Comparison of ENCODE assay signal across 18 cellular contexts in the genomic region with DNA sequence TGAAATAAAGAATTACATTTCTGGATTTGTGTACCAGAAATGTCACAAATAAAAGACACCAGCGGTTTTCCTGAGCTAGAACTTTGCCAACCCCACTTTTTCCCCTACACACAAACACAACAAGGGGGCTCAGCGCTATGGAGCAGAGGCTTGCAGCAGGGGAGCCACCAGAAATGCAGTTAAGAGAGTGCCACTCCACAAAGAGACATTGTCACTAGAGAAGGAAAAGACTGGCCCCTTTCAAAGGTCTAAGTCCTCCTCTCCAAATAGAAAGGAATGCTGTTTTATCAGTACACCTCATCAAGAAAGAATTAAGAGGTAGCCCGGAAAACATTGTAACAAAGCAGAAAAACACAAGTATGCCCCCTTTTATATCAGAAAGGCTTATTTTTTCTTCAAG.
DNase-seq lines count a peak whose midpoint lies in the region; ATAC-seq and TF ChIP-seq lines count a peak whose summit lies in the region.
"Had no signal": no experiment of that assay in that cellular context is flagged by ENCODE, and none has a peak within 500 bp of the region (broad histone marks: within the 10 kb centered on the region; RNA-seq: fewer than 3 reads in every experiment).

No MANE protein-coding gene starts in this region.

- H3K27ac Mint-ChIP-seq in Caco-2 (ENCODE audit: unreplicated experiment) (peak overlapping the region; percentile 92), GM23338 (0 out of 2 replicates have a peak overlapping the region, but pooled peaks have one; percentile 35)
- H3K27ac Mint-ChIP-seq: B cell; CD8-positive, alpha-beta T cell; H9 had no signal

- H3K36me3 ChIP-seq in Caco-2 (ENCODE audit: control insufficient read depth, insufficient read depth, low read length) (no peaks in the 10 kb centered on the region), GM23338 (ENCODE audit: insufficient read depth) (no peaks in the 10 kb centered on the region), mesendoderm (ENCODE audit: control insufficient read depth, insufficient read depth, low read length) (no peaks in the 10 kb centered on the region), prostate gland (no peaks in the 10 kb centered on the region)
- H3K36me3 ChIP-seq: BLaER1 treated with 17β-estradiol and CSF1 and Interleukin-3, amounts not matched to agents 10 nM and 100 nM had no signal

- H3K4me2 ChIP-seq in GM23338, result no peak overlapping the region
- H3K4me2 ChIP-seq in mesendoderm (ENCODE audit: low read length), result no peak overlapping the region
- H3K4me2 ChIP-seq: BLaER1 treated with 17β-estradiol and CSF1 and Interleukin-3, amounts not matched to agents 10 nM and 100 nM had no signal

- no peak overlapping the region for H2AFZ ChIP-seq in GM23338
- H2AFZ ChIP-seq: GM23248 had no signal

- H3K4me3 ChIP-seq in Caco-2 (ENCODE audit: low read depth, low read length), result no peak overlapping the region
- H3K4me3 ChIP-seq in GM23338, result no peak overlapping the region
- H3K4me3 ChIP-seq in mesendoderm (ENCODE audit: low read length), result no peak overlapping the region
- no peak overlapping the region for H3K4me3 ChIP-seq in prostate gland
- H3K4me3 ChIP-seq: BLaER1 treated with 17β-estradiol and CSF1 and Interleukin-3, amounts not matched to agents 10 nM and 100 nM; GM23248; K562 had no signal

- BruUV-seq in Caco-2 (replicated peaks; lab: Mats Ljungman, UMichigan), result no TSS peak

- peak; percentile 49 to 56 for DNase-seq in Caco-2
- no peak for DNase-seq in GM23338 (ENCODE audit: low spot score)
- peak; percentile 10 for DNase-seq in HuH-7 (ENCODE audit: low spot score)
- peak; percentile 61 for DNase-seq in mesendoderm
- no peak for DNase-seq in prostate gland (ENCODE audit: low spot score)
- DNase-seq in activated effector memory CD4-positive, alpha-beta T cell treated with Interleukin-2 at 50 U/mL for 16 hours, result no peak
- DNase-seq: CD8-positive, alpha-beta T cell; COR-L47; DMS153; DMS79; GDM1; GM23248; H9; IMR-90 had no signal

- H2BK5ac ChIP-seq in mesendoderm (ENCODE audit: low read length), result no peak overlapping the region

- H3K79me2 ChIP-seq in GM23338 (replicated peaks; ENCODE audit: insufficient read depth) (no peaks in the 10 kb centered on the region), mesendoderm (ENCODE audit: control insufficient read depth, insufficient read depth, low read length) (no peaks in the 10 kb centered on the region)

- H4K8ac ChIP-seq in mesendoderm (ENCODE audit: low read depth, low read length), result no peak overlapping the region

- no peaks in the 10 kb centered on the region for H3K27me3 ChIP-seq in Caco-2 (replicated peaks; ENCODE audit: control insufficient read depth, insufficient read depth, low read length)
- H3K27me3 ChIP-seq in GM23338 (ENCODE audit: insufficient read depth), result no peaks in the 10 kb centered on the region
- no peaks in the 10 kb centered on the region for H3K27me3 ChIP-seq in mesendoderm (ENCODE audit: insufficient read depth, low read length, poor library complexity)
- H3K27me3 ChIP-seq in prostate gland (replicated peaks; ENCODE audit: insufficient read depth), result no peaks in the 10 kb centered on the region
- H3K27me3 ChIP-seq: BLaER1 treated with 17β-estradiol and CSF1 and Interleukin-3, amounts not matched to agents 10 nM and 100 nM had no signal

- no CpG with 5 or more reads among the region's 3 CpGs for WGBS in mesendoderm (ENCODE audit: extremely low coverage, insufficient coverage, low lambda C conversion rate)
- 29% methylated on average over 3 of the region's 3 CpGs for WGBS in prostate gland

- no peak overlapping the region for H3K56ac ChIP-seq in mesendoderm (ENCODE audit: low read length)

- H2AK5ac ChIP-seq in mesendoderm (ENCODE audit: low read length), result no peak overlapping the region

- ATAC-seq in GM23338, result no peak
- ATAC-seq in HG03342 (IDR thresholded peaks at IDR 0.05; ENCODE audit: unreplicated experiment), result no peak
- ATAC-seq: CD8-positive, alpha-beta T cell; K562 had no signal

- H4K5ac ChIP-seq in mesendoderm (ENCODE audit: low read length), result no peak overlapping the region

- TF ChIP-seq CTCF in Caco-2 (IDR thresholded peaks at IDR 0.05; ENCODE audit: insufficient read depth in 1 of 2, low read depth in 1 of 2, low read length in 1 of 2, severe bottlenecking in 1 of 2, unreplicated experiment in 1 of 2), result no peak
- no peak for TF ChIP-seq CTCF in GM23338 (conservative IDR thresholded peaks at IDR 0.05; ENCODE audit: low read depth in 2 of 2)
- no peak for TF ChIP-seq CTCF in prostate gland (IDR thresholded peaks at IDR 0.05)

- POLR2A ChIA-PET in Caco-2 (lab: Charles Lee), result no interaction called here

- H3F3A ChIP-seq in GM23338 (replicated peaks; ENCODE audit: low read depth), result no peaks in the 10 kb centered on the region

- H3K4me3 Mint-ChIP-seq in Caco-2 (ENCODE audit: unreplicated experiment) (peak overlapping the region; percentile 69), GM23338 (no peak overlapping the region)
- H3K4me3 Mint-ChIP-seq: B cell; CD8-positive, alpha-beta T cell; H9 had no signal

- no peaks in the 10 kb centered on the region for H3K27me3 Mint-ChIP-seq in Caco-2 (ENCODE audit: insufficient read depth, unreplicated experiment)
- H3K27me3 Mint-ChIP-seq in GM23338 (ENCODE audit: insufficient read depth, low read depth, poor library complexity), result no peaks in the 10 kb centered on the region

- H3K9ac ChIP-seq in mesendoderm (ENCODE audit: low read length), result no peak overlapping the region
- H3K9ac ChIP-seq: BLaER1 treated with 17β-estradiol and CSF1 and Interleukin-3, amounts not matched to agents 10 nM and 100 nM; GM23248 had no signal

- H3K36me3 Mint-ChIP-seq in Caco-2 (ENCODE audit: insufficient read depth, unreplicated experiment) (no peaks in the 10 kb centered on the region), GM23338 (ENCODE audit: low read depth) (no peaks in the 10 kb centered on the region)
- H3K36me3 Mint-ChIP-seq: CD8-positive, alpha-beta T cell had no signal

- H3K4me1 Mint-ChIP-seq in Caco-2 (ENCODE audit: low read depth, unreplicated experiment) (peaks cover 18% of the 10 kb centered on the region), GM23338 (peaks cover 2% of the 10 kb centered on the region; the same call in 1 of the 3 replicates)
- H3K4me1 Mint-ChIP-seq: B cell had no signal

- 0 out of 2 replicates have a peak, but pooled peaks cover 3% of the 10 kb centered on the region for H3K9me2 ChIP-seq in GM23338 (ENCODE audit: insufficient read depth)

- H3K9me3 Mint-ChIP-seq in Caco-2 (ENCODE audit: unreplicated experiment) (no peaks in the 10 kb centered on the region), GM23338 (no peaks in the 10 kb centered on the region)
- H3K9me3 Mint-ChIP-seq: CD8-positive, alpha-beta T cell; H9 had no signal

- H3K79me1 ChIP-seq in mesendoderm (ENCODE audit: low read length), result no peaks in the 10 kb centered on the region

- H2BK15ac ChIP-seq in mesendoderm (replicated peaks; ENCODE audit: low read depth), result no peak overlapping the region

- no peak overlapping the region for H3K23ac ChIP-seq in mesendoderm (ENCODE audit: low read length)

- TF ChIP-seq POLR2A in prostate gland (IDR thresholded peaks at IDR 0.05), result no peak

- CTCF ChIA-PET in Caco-2 (lab: Charles Lee), result interaction anchor here (1.0 kb wide), 1 partner anchor 331 kb away, joined by 3 read pairs; no protein-coding TSS in a partner anchor

- H2BK120ac ChIP-seq in mesendoderm (ENCODE audit: low read depth, low read length), result no peak overlapping the region

- no peaks in the 10 kb centered on the region for H3K9me3 ChIP-seq in Caco-2
- H3K9me3 ChIP-seq in prostate gland, result no peaks in the 10 kb centered on the region
- H3K9me3 ChIP-seq: BLaER1 treated with 17β-estradiol and CSF1 and Interleukin-3, amounts not matched to agents 10 nM and 100 nM had no signal

- no peaks in the 10 kb centered on the region for H4K20me1 ChIP-seq in GM23338 (replicated peaks; ENCODE audit: insufficient read depth)
- H4K20me1 ChIP-seq: BLaER1 treated with 17β-estradiol and CSF1 and Interleukin-3, amounts not matched to agents 10 nM and 100 nM had no signal

- H3K18ac ChIP-seq in mesendoderm (ENCODE audit: low read length), result no peak overlapping the region

- intact Hi-C loops in Caco-2 (cut with micrococcal nuclease; ENCODE audit: unreplicated experiment), result loop anchor here (1.0 to 5.0 kb wide), 4 partner anchors 33 to 333 kb away; no protein-coding TSS in a partner anchor
- intact Hi-C loops in prostate gland (cut with DNase I), result no loop called here

- H3K4me1 ChIP-seq in Caco-2 (peaks cover 60% of the 10 kb centered on the region), GM23338 (ENCODE audit: insufficient read depth) (no peaks in the 10 kb centered on the region), mesendoderm (ENCODE audit: control insufficient read depth, low read depth, low read length) (no peaks in the 10 kb centered on the region), prostate gland (replicated peaks) (no peaks in the 10 kb centered on the region)
- H3K4me1 ChIP-seq: BLaER1 treated with 17β-estradiol and CSF1 and Interleukin-3, amounts not matched to agents 10 nM and 100 nM had no signal

- no peak overlapping the region for H3K4ac ChIP-seq in mesendoderm (ENCODE audit: low read depth, low read length)

- H3K27ac ChIP-seq in GM23338 (ENCODE audit: low read depth) (no peak overlapping the region), mesendoderm (ENCODE audit: low read depth, low read length) (no peak overlapping the region), prostate gland (no peak overlapping the region)
- H3K27ac ChIP-seq: BLaER1 treated with 17β-estradiol and CSF1 and Interleukin-3, amounts not matched to agents 10 nM and 100 nM; GM23248 had no signal

Comparison
In these comparisons a context has a peak if more than half of its experiments do, and no peak if none do; other contexts are left out.
1. DNase-seq: peak in Caco-2 (2 of 2), HuH-7 (single experiment) and mesendoderm (single experiment); none in GM23338 (single experiment), prostate gland (single experiment) and activated effector memory CD4-positive, alpha-beta T cell treated with Interleukin-2 at 50 U/mL for 16 hours (single experiment).